8 cellular contexts compared by ENCODE assay signal in genomic region chr10:3068201-3068967, GRCh38. TPM values are rescaled to one million over a fixed set of nuclear protein-coding genes. Genes with fewer than 3 reads are reported as not detected.
DNase-seq lines count a peak whose midpoint lies in the region; TF ChIP-seq lines count a peak whose summit lies in the region.

No MANE protein-coding gene starts in this region.

- peaks cover 4 to 13% of the 10 kb centered on the region in 2 donors for H3K4me1 ChIP-seq in duodenal mucosa (ENCODE audit: control insufficient read depth in 1 of 2, insufficient read depth in 2 of 2, low read length in 2 of 2)

- H3K4me1 Mint-ChIP-seq in HFFc6 (ENCODE audit: low read depth): peaks cover 42% of the 10 kb centered on the region

- peak; percentile 15 for TF ChIP-seq CTCF in GM13977 (IDR thresholded peaks at IDR 0.05; ENCODE audit: extremely low read depth, insufficient read depth, missing control alignments)
- TF ChIP-seq CTCF in HFFc6 (IDR thresholded peaks at IDR 0.05): peak; percentile 45; the same call in 1 of the 2 replicates

- H3K4me3 ChIP-seq in duodenal mucosa (ENCODE audit: low read depth in 1 of 2, low read length in 2 of 2): peak overlapping the region; percentile 86 to 90

- peak overlapping the region; percentile 70 to 78 for H3K9ac ChIP-seq in duodenal mucosa (ENCODE audit: low read depth in 1 of 2, low read length in 2 of 2)

- in situ Hi-C loops in GM13977 (cut with MboI; ENCODE audit: low pct_unique_long_range_greater_than_20kb, low sequenced_read_pairs, unreplicated experiment): no loop called here

- H3K27me3 Mint-ChIP-seq in HFFc6 (ENCODE audit: insufficient read depth): no peaks in the 10 kb centered on the region

- peaks cover 26% of the 10 kb centered on the region for H3K36me3 Mint-ChIP-seq in HFFc6 (ENCODE audit: low read depth)

- peak; percentile 84 for DNase-seq in GM13977 (ENCODE audit: low spot score)
- DNase-seq in HFFc6: peak; percentile 45
- peak; percentile 31 for DNase-seq in NCI-H146 treated with DMSO at 0.1 percent for 48 hours (lab: John Stamatoyannopoulos, UW; ENCODE audit: unreplicated experiment)
- peak; percentile 71 to 75 for DNase-seq in activated CD4-positive, alpha-beta T cell treated with anti-CD3 and anti-CD28 coated beads, Interleukin-2, amount 50 U/mL, for 48 hours
- peak; percentile 41 for DNase-seq in medulla oblongata (ENCODE audit: extremely low spot score)
- DNase-seq in stimulated activated CD8-positive, alpha-beta memory T cell treated with anti-CD3 and anti-CD28 coated beads, Interleukin-12 subunit alpha, Interleukin-12 subunit beta, amount 100 ng/mL, for 24 hours (ENCODE audit: extremely low read depth): peak; percentile 37
- no peak for DNase-seq in NCI-H2196 treated with DMSO at 0.1 percent for 48 hours (lab: John Stamatoyannopoulos, UW; ENCODE audit: unreplicated experiment)

- no peaks in the 10 kb centered on the region for H3K36me3 ChIP-seq in duodenal mucosa (ENCODE audit: control insufficient read depth in 1 of 2, insufficient read depth in 2 of 2, low read length in 2 of 2)

- peak overlapping the region; percentile 91 for H3K4me3 Mint-ChIP-seq in HFFc6

- no peaks in the 10 kb centered on the region for H3K9me3 ChIP-seq in duodenal mucosa (ENCODE audit: control insufficient read depth in 1 of 2, low read length in 2 of 2)

- H3K27ac Mint-ChIP-seq in HFFc6: peak overlapping the region; percentile 77

- H3K9me3 Mint-ChIP-seq in HFFc6: no peaks in the 10 kb centered on the region

- peak overlapping the region; percentile 50 for H3K27ac ChIP-seq in duodenal mucosa (ENCODE audit: low read depth, low read length)

- peaks cover 10 to 12% of the 10 kb centered on the region in 2 donors for H3K27me3 ChIP-seq in duodenal mucosa (ENCODE audit: control insufficient read depth in 1 of 2, insufficient read depth in 2 of 2, low read length in 2 of 2)

RNA-seq across cellular contexts. Expression of gene PFKP, which starts 1.0 kb away (rescaled TPM):
- total RNA-seq in HFFc6 (2021; fragmentation: NEBNext Ultra II Directional; extraction: Animal tissue kit (Norgen Biotek cat#: 25700)): 100 to 1,000 TPM; 131 to 173 (median 161) TPM
